In genomic region chr17:43524945-43525575, GRCh38 we compare ENCODE assay signal across 24 cellular contexts. TPM values are rescaled to one million over a fixed set of nuclear protein-coding genes. Genes with fewer than 3 reads are reported as not detected.
DNase-seq lines count a peak whose midpoint lies in the region; TF ChIP-seq lines count a peak whose summit lies in the region.
"Had no signal": no experiment of that assay in that cellular context is flagged by ENCODE, and none has a peak within 500 bp of the region (broad histone marks: within the 10 kb centered on the region; RNA-seq: fewer than 3 reads in every experiment).

No MANE protein-coding gene starts in this region.

- H3K4me3 ChIP-seq in mammary epithelial cell (replicated peaks in 1 of 3; ENCODE audit: insufficient read depth in 1 of 3, low read depth in 2 of 3, low read length in 3 of 3) (no peak overlapping the region), fibroblast of the aortic adventitia (ENCODE audit: low read depth, low read length) (no peak overlapping the region), smooth muscle cell (no peak overlapping the region), esophagus muscularis mucosa (no peak overlapping the region)
- H3K4me3 ChIP-seq: A549; BLaER1 treated with 17β-estradiol and CSF1 and Interleukin-3, amounts not matched to agents 10 nM and 100 nM; vagina had no signal

- DNase-seq in MCF 10A (ENCODE audit: unreplicated experiment) = no peak
- DNase-seq in mammary epithelial cell = no peak
- DNase-seq in SW480 (ENCODE audit: low spot score) = peak; percentile 77
- DNase-seq in fibroblast of the aortic adventitia (ENCODE audit: low read depth) = peak; percentile 30
- DNase-seq in smooth muscle cell (lab: John Stamatoyannopoulos, UW; ENCODE audit: unreplicated experiment) = no peak
- DNase-seq in kidney tubule cell (ENCODE audit: low spot score) = no peak
- DNase-seq in activated CD4-positive, alpha-beta T cell treated with anti-CD3 and anti-CD28 coated beads for 48 hours = no peak
- no peak for DNase-seq in esophagus muscularis mucosa (ENCODE audit: extremely low spot score)
- DNase-seq: activated CD4-positive, alpha-beta T cell treated with anti-CD3 and anti-CD28 coated beads, Interleukin-2, amount 50 U/mL, for 4 hours; activated naive CD4-positive, alpha-beta T cell; activated T-cell treated with anti-CD3 and anti-CD28 coated beads for 4 hours; effector memory CD8-positive, alpha-beta T cell; Karpas-422; NCI-H1092; NCI-H2029; NCI-H226; NCI-H82; OCI-M1; stimulated activated CD4-positive, alpha-beta T cell treated with anti-CD3 and anti-CD28 coated beads, Interleukin-12 subunit alpha, Interleukin-12 subunit beta, amount 100 ng/mL, for 4 hours had no signal

- no peaks in the 10 kb centered on the region for H3K27me3 Mint-ChIP-seq in MCF 10A (ENCODE audit: insufficient read depth, unreplicated experiment)
- H3K27me3 Mint-ChIP-seq: effector memory CD8-positive, alpha-beta T cell had no signal

- H3K9me3 Mint-ChIP-seq in MCF 10A (ENCODE audit: unreplicated experiment) = no peaks in the 10 kb centered on the region
- H3K9me3 Mint-ChIP-seq: effector memory CD8-positive, alpha-beta T cell had no signal

- CTCF ChIA-PET in MCF 10A (lab: Yijun Ruan, JAX) (interaction anchor here (0.6 to 1.7 kb wide), 4 partner anchors 14 to 66 kb away, joined by 3 to 9 read pairs (median 4); no protein-coding TSS in a partner anchor), mammary epithelial cell (lab: Charles Lee; ENCODE audit: low non-redundant PET) (interaction anchor here (0.7 kb wide), 1 partner anchor 144 kb away, joined by 9 read pairs; no protein-coding TSS in a partner anchor)

- no peak overlapping the region for H3K4me3 Mint-ChIP-seq in MCF 10A (ENCODE audit: unreplicated experiment)
- H3K4me3 Mint-ChIP-seq: effector memory CD8-positive, alpha-beta T cell had no signal

- H3K4me1 Mint-ChIP-seq in MCF 10A (ENCODE audit: insufficient read depth, unreplicated experiment) = peaks cover 7% of the 10 kb centered on the region

- H3K27ac Mint-ChIP-seq in MCF 10A (ENCODE audit: low read depth, unreplicated experiment) = peak overlapping the region; percentile 63
- H3K27ac Mint-ChIP-seq: effector memory CD8-positive, alpha-beta T cell had no signal

- peaks cover 81% of the 10 kb centered on the region for H3K36me3 Mint-ChIP-seq in MCF 10A (ENCODE audit: insufficient read depth, unreplicated experiment)

- POLR2A ChIA-PET in MCF 10A (lab: Yijun Ruan, JAX) = interaction anchor here (1.3 kb wide), 1 partner anchor 19 kb away, joined by 3 read pairs; no protein-coding TSS in a partner anchor

- H3K36me3 ChIP-seq in mammary epithelial cell (ENCODE audit: insufficient read depth, low read length) (peaks cover 26% of the 10 kb centered on the region), smooth muscle cell (ENCODE audit: low read depth) (peaks cover 13% of the 10 kb centered on the region), esophagus muscularis mucosa (peaks cover 63 to 81% (median 76%) of the 10 kb centered on the region in 4 donors)

- no peaks in the 10 kb centered on the region for H3K9me3 ChIP-seq in mammary epithelial cell (replicated peaks; ENCODE audit: insufficient read depth, low read length)
- no peaks in the 10 kb centered on the region for H3K9me3 ChIP-seq in smooth muscle cell (replicated peaks; ENCODE audit: low read depth)
- H3K9me3 ChIP-seq in esophagus muscularis mucosa = no peaks in the 10 kb centered on the region
- H3K9me3 ChIP-seq: A549; BLaER1 treated with 17β-estradiol and CSF1 and Interleukin-3, amounts not matched to agents 10 nM and 100 nM; vagina had no signal

- no peak overlapping the region for H2AFZ ChIP-seq in mammary epithelial cell (ENCODE audit: low read depth, low read length)
- H2AFZ ChIP-seq in smooth muscle cell (ENCODE audit: low read depth) = no peak overlapping the region

- TF ChIP-seq POLR2A in esophagus muscularis mucosa (IDR thresholded peaks at IDR 0.05; ENCODE audit: low read depth) = no peak

- TF ChIP-seq CTCF in MCF 10A (IDR thresholded peaks at IDR 0.05; ENCODE audit: unreplicated experiment) = no peak
- no peak for TF ChIP-seq CTCF in mammary epithelial cell (conservative IDR thresholded peaks at IDR 0.05 in 1 of 2, IDR thresholded peaks at IDR 0.05 in 1 of 2; ENCODE audit: extremely low read depth in 1 of 2, insufficient read depth in 1 of 2, low read depth in 1 of 2, low read length in 2 of 2)
- no peak for TF ChIP-seq CTCF in fibroblast of the aortic adventitia (IDR thresholded peaks at IDR 0.05; ENCODE audit: insufficient read depth, low read length)
- TF ChIP-seq CTCF in smooth muscle cell (IDR thresholded peaks at IDR 0.05; ENCODE audit: borderline replicate concordance, insufficient read depth, poor library complexity, severe bottlenecking) = no peak
- TF ChIP-seq CTCF in esophagus muscularis mucosa (IDR thresholded peaks at IDR 0.05) = no peak

- H3K4me1 ChIP-seq in mammary epithelial cell (ENCODE audit: insufficient read depth, low read length) (peaks cover 10% of the 10 kb centered on the region), smooth muscle cell (ENCODE audit: low read depth) (peaks cover 7% of the 10 kb centered on the region), esophagus muscularis mucosa (peaks cover 3 to 17% (median 13%) of the 10 kb centered on the region in 4 donors)

- H3K79me2 ChIP-seq in mammary epithelial cell (ENCODE audit: insufficient read depth, low read length) = no peaks in the 10 kb centered on the region
- H3K79me2 ChIP-seq in smooth muscle cell (ENCODE audit: low read depth) = no peaks in the 10 kb centered on the region

- H3F3A ChIP-seq in smooth muscle cell (ENCODE audit: low read depth) = peaks cover 2% of the 10 kb centered on the region

- intact Hi-C loops in MCF 10A (cut with micrococcal nuclease) (no loop called here), mammary epithelial cell (cut with micrococcal nuclease) (no loop called here), esophagus muscularis mucosa (cut with DNase I) (no loop called here)

- H3K27ac ChIP-seq in mammary epithelial cell (ENCODE audit: insufficient read depth, low read depth, low read length) = no peak overlapping the region
- H3K27ac ChIP-seq in smooth muscle cell (ENCODE audit: low read depth) = peak overlapping the region; percentile 57
- no peak overlapping the region for H3K27ac ChIP-seq in esophagus muscularis mucosa (replicated peaks in 1 of 4)
- H3K27ac ChIP-seq: A549; BLaER1 treated with 17β-estradiol and CSF1 and Interleukin-3, amounts not matched to agents 10 nM and 100 nM; neutrophil; vagina; VCaP had no signal

- H3K4me2 ChIP-seq in mammary epithelial cell (ENCODE audit: insufficient read depth, low read depth, low read length) = no peak overlapping the region
- H3K4me2 ChIP-seq in smooth muscle cell = no peak overlapping the region
- H3K4me2 ChIP-seq: A549; BLaER1 treated with 17β-estradiol and CSF1 and Interleukin-3, amounts not matched to agents 10 nM and 100 nM had no signal

- in situ Hi-C loops in mammary epithelial cell (cut with MboI; ENCODE audit: low sequenced_read_pairs in 2 of 2) = loop anchor here in 1 of 2 donors (5.0 kb wide), 1 partner anchor 52 kb away; no protein-coding TSS in a partner anchor

- WGBS in mammary epithelial cell (ENCODE audit: low coverage, missing lambda C conversion rate) = 75% methylated on average over 8 of the region's 8 CpGs
- WGBS in smooth muscle cell (ENCODE audit: low lambda C conversion rate) = 75% methylated on average over 8 of the region's 8 CpGs
- WGBS in esophagus muscularis mucosa = 94% methylated on average over 8 of the region's 8 CpGs

- dilution Hi-C loops in mammary epithelial cell (cut with HindIII; ENCODE audit: low sequenced_read_pairs) = loop anchor here (5.0 kb wide), 2 partner anchors 147 to 242 kb away; no protein-coding TSS in a partner anchor

- H3K27me3 ChIP-seq in mammary epithelial cell (ENCODE audit: insufficient read depth, low read length) = no peaks in the 10 kb centered on the region
- no peaks in the 10 kb centered on the region for H3K27me3 ChIP-seq in smooth muscle cell (ENCODE audit: low read depth)
- no peaks in the 10 kb centered on the region for H3K27me3 ChIP-seq in esophagus muscularis mucosa
- H3K27me3 ChIP-seq: BLaER1 treated with 17β-estradiol and CSF1 and Interleukin-3, amounts not matched to agents 10 nM and 100 nM; neutrophil; vagina had no signal

- H4K20me1 ChIP-seq in mammary epithelial cell (ENCODE audit: insufficient read depth, low read length) (no peaks in the 10 kb centered on the region), smooth muscle cell (ENCODE audit: low read depth) (no peaks in the 10 kb centered on the region)

- no TSS peak for BruUV-seq in MCF 10A (replicated peaks; lab: Mats Ljungman, UMichigan)
- BruUV-seq in mammary epithelial cell (replicated peaks; lab: Mats Ljungman, UMichigan) = no TSS peak

- TF ChIP-seq EP300 in esophagus muscularis mucosa (IDR thresholded peaks at IDR 0.05) = no peak

- H3K9ac ChIP-seq in mammary epithelial cell (ENCODE audit: insufficient read depth, low read length) (no peak overlapping the region), smooth muscle cell (ENCODE audit: low read depth) (no peak overlapping the region)
- H3K9ac ChIP-seq: BLaER1 treated with 17β-estradiol and CSF1 and Interleukin-3, amounts not matched to agents 10 nM and 100 nM had no signal

RNA-seq across cellular contexts. Expression of gene ETV4, which starts 21.1 kb away (rescaled TPM):
- total RNA-seq in MCF 10A (2022) (23.5 and 31.6 TPM in 2 replicates), mammary epithelial cell (10 to 100 TPM; 10.2 to 46.0 TPM), fibroblast of the aortic adventitia (ENCODE audit: low replicate concordance) (0.41 and 6.1 TPM in 2 replicates), smooth muscle cell (14.2 and 21.7 TPM in 2 replicates), esophagus muscularis mucosa (1 to 10 TPM in 1 of 4 donors, under 1 TPM in 2, not detected in 1; 0.19 to 1.3 (median 0.83) TPM)
- polyA plus RNA-seq in mammary epithelial cell (34.1 TPM), smooth muscle cell (32.9 and 33.5 TPM in 2 replicates)
- 21.1 TPM for polyA minus RNA-seq in mammary epithelial cell

RNA-seq across cellular contexts. Expression of gene DHX8, which starts 41.3 kb away (rescaled TPM):
- 56.9 and 62.1 TPM in 2 replicates for total RNA-seq in MCF 10A (2022)
- 10 to 100 TPM; 41.3 to 58.8 TPM for total RNA-seq in mammary epithelial cell
- 28.5 TPM for polyA plus RNA-seq in mammary epithelial cell
- 87.8 TPM for polyA minus RNA-seq in mammary epithelial cell
- 44.1 and 58.4 TPM in 2 replicates for total RNA-seq in fibroblast of the aortic adventitia (ENCODE audit: low replicate concordance)
- 24.4 and 36.9 TPM in 2 replicates for total RNA-seq in smooth muscle cell
- 24.4 and 27.5 TPM in 2 replicates for polyA plus RNA-seq in smooth muscle cell
- total RNA-seq in esophagus muscularis mucosa = 10 to 100 TPM; 31.7 to 35.1 (median 33.4) TPM

Comparison
In these comparisons a context has a peak if more than half of its experiments do, and no peak if none do; other contexts are left out.
1. DNase-seq: peak in SW480 (single experiment) and fibroblast of the aortic adventitia (single experiment); none in MCF 10A (single experiment), mammary epithelial cell (single experiment), smooth muscle cell (single experiment), kidney tubule cell (single experiment), activated CD4-positive, alpha-beta T cell treated with anti-CD3 and anti-CD28 coated beads for 48 hours (single experiment) and esophagus muscularis mucosa (single experiment).